ENCODE assay signal across 1 cellular context in genomic region chr2:175807031-175807873, GRCh38.
TF ChIP-seq lines count a peak whose summit lies in the region.

No MANE protein-coding gene starts in this region.

TF ChIP-seq in HEK293, 187 proteins besides CTCF, POLR2A, EP300 and RAD21 (continued from another document and continues in another):
- TF ChIP-seq TSHZ1 (tag by site-specific recombination; IDR thresholded peaks at IDR 0.05; ENCODE audit: borderline replicate concordance) (peak; percentile 83; the same call in 1 of the 2 replicates), ZNF837 (tag by site-specific recombination; IDR thresholded peaks at IDR 0.05) (no peak), KLF16 (tag by site-specific recombination; IDR thresholded peaks at IDR 0.05) (peak; percentile 49; the same call in 1 of the 2 replicates), BCL11A (tag by site-specific recombination; IDR thresholded peaks at IDR 0.05; ENCODE audit: low read depth) (peak; percentile 72; the same call in 1 of the 2 replicates), ZNF555 (tag by site-specific recombination; conservative IDR thresholded peaks at IDR 0.05) (no peak), ZNF335 (tag by site-specific recombination; conservative IDR thresholded peaks at IDR 0.05) (no peak), ZNF26 (tag by site-specific recombination; IDR thresholded peaks at IDR 0.05) (no peak), ZNF18 (tag by site-specific recombination; IDR thresholded peaks at IDR 0.05) (peak; percentile 79), KLF1 (tag by site-specific recombination; IDR thresholded peaks at IDR 0.05) (no peak), GLIS1 (tag by site-specific recombination; IDR thresholded peaks at IDR 0.05) (peak; percentile 83), ZBTB17 (tag by site-specific recombination; IDR thresholded peaks at IDR 0.05) (no peak), ZNF747 (tag by site-specific recombination; IDR thresholded peaks at IDR 0.05) (no peak), ZNF211 (tag by site-specific recombination; IDR thresholded peaks at IDR 0.05; ENCODE audit: low read depth) (no peak), ZNF544 (tag by site-specific recombination; IDR thresholded peaks at IDR 0.05) (no peak), ZNF768 (tag by site-specific recombination; IDR thresholded peaks at IDR 0.05) (no peak), ZNF488 (tag by site-specific recombination; IDR thresholded peaks at IDR 0.05) (0 out of 2 replicates have a peak, but pooled peaks have one; percentile 23), ZNF121 (tag by site-specific recombination; IDR thresholded peaks at IDR 0.05) (peak; percentile 31; the same call in 1 of the 2 replicates), ELK4 (IDR thresholded peaks at IDR 0.05; ENCODE audit: borderline replicate concordance, low read depth, low read length) (no peak), ZBTB21 (tag by site-specific recombination; IDR thresholded peaks at IDR 0.05) (0 out of 2 replicates have a peak, but pooled peaks have one; percentile 12), FEZF1 (tag by site-specific recombination; IDR thresholded peaks at IDR 0.05) (peak; percentile 99), ZNF391 (tag by site-specific recombination; IDR thresholded peaks at IDR 0.05; ENCODE audit: borderline replicate concordance, low read depth) (peak; percentile 80; the same call in 1 of the 2 replicates), ZSCAN23 (tag by site-specific recombination; IDR thresholded peaks at IDR 0.05) (0 out of 2 replicates have a peak, but pooled peaks have one; percentile 60), ZEB2 (tag by site-specific recombination; IDR thresholded peaks at IDR 0.05) (peak; percentile 95), ZNF521 (tag by site-specific recombination; IDR thresholded peaks at IDR 0.05) (no peak), ZSCAN5A (tag by site-specific recombination; IDR thresholded peaks at IDR 0.05) (no peak), ZNF843 (tag by site-specific recombination; IDR thresholded peaks at IDR 0.05) (peak; percentile 97), ZNF626 (tag by site-specific recombination; IDR thresholded peaks at IDR 0.05) (no peak), KLF7 (tag by site-specific recombination; IDR thresholded peaks at IDR 0.05; ENCODE audit: borderline replicate concordance) (peak; percentile 25; the same call in 1 of the 2 replicates), ZXDB (tag by site-specific recombination; IDR thresholded peaks at IDR 0.05) (peak; percentile 92), HOXD13 (CRISPR knock-in tag; IDR thresholded peaks at IDR 0.05; ENCODE audit: borderline replicate concordance) (peak; percentile 94), ZNF501 (tag by site-specific recombination; IDR thresholded peaks at IDR 0.05) (no peak), ZNF354C (tag by site-specific recombination; IDR thresholded peaks at IDR 0.05; ENCODE audit: borderline replicate concordance, low read depth) (no peak), ZNF664 (tag by site-specific recombination; IDR thresholded peaks at IDR 0.05) (peak; percentile 21), IKZF3 (tag by site-specific recombination; IDR thresholded peaks at IDR 0.05) (peak; percentile 92), ZNF639 (tag by site-specific recombination; IDR thresholded peaks at IDR 0.05) (peak; percentile 93), ZFP37 (tag by site-specific recombination; IDR thresholded peaks at IDR 0.05) (0 out of 2 replicates have a peak, but pooled peaks have one; percentile 68), ZBTB44 (tag by site-specific recombination; IDR thresholded peaks at IDR 0.05) (peak; percentile 86), ZNF140 (tag by site-specific recombination; IDR thresholded peaks at IDR 0.05) (no peak), MEIS1 (CRISPR knock-in tag; IDR thresholded peaks at IDR 0.05; ENCODE audit: borderline replicate concordance) (peak; percentile 74; the same call in 1 of the 2 replicates), ZNF707 (tag by site-specific recombination; IDR thresholded peaks at IDR 0.05) (no peak), ZFP69B (tag by site-specific recombination; IDR thresholded peaks at IDR 0.05) (no peak), INSM2 (tag by site-specific recombination; IDR thresholded peaks at IDR 0.05) (peak; percentile 67), ZNF416 (tag by site-specific recombination; IDR thresholded peaks at IDR 0.05) (no peak), ZBTB20 (tag by site-specific recombination; IDR thresholded peaks at IDR 0.05) (no peak), ZNF704 (tag by site-specific recombination; IDR thresholded peaks at IDR 0.05) (no peak), ZNF146 (tag by site-specific recombination; IDR thresholded peaks at IDR 0.05) (peak; percentile 40; the same call in 1 of the 2 replicates), ZNF19 (tag by site-specific recombination; IDR thresholded peaks at IDR 0.05; ENCODE audit: low read depth) (no peak), ZNF202 (tag by site-specific recombination; IDR thresholded peaks at IDR 0.05; ENCODE audit: borderline replicate concordance) (no peak), EGR2 (tag by site-specific recombination; IDR thresholded peaks at IDR 0.05; ENCODE audit: low read depth) (no peak), ZNF16 (tag by site-specific recombination; IDR thresholded peaks at IDR 0.05; ENCODE audit: low read depth) (no peak)
